1 cellular context compared by ENCODE assay signal in the genomic region with DNA sequence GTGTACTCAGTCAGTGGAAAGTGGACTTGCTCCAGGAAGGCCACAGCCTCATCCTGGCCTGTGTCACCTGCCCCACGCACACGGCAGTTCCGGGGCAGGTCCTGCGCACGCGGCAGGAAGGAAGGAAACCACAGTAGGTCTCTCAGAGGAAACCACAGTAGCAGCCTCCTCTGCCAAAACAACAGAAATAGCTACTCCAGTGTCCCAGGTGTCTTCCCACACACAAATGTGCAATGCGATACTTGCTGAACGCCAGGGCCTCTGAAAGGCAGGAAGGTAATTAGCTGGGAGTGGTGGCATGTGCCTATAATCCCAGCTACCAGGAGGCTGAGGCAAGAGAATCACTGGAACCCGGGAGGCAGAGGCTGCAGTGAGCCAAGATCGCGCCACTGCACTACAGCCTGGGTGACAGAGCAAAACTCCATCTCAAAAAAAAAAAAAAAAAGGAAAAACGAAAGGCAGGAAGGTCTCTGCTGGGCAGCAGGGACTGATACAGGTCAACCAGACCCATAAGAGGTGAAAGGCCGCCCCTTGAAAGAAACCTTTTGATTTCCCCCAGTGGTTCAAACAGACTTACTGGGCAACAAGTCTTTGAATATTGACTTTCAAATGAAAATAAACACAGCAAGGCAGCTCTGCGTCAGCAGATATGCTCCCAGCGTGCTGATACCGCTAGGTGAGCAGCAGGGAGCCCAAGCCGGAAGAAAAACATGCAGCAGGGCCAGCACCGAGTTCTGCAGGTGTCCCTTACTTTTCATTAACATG.
TF ChIP-seq lines count a peak whose summit lies in the region.

No MANE protein-coding gene starts in this region.

TF ChIP-seq in K562, 482 proteins besides CTCF, POLR2A, EP300 and RAD21 (continued from another document):
- TF ChIP-seq ZNF395 (CRISPR knock-in tag; IDR thresholded peaks at IDR 0.05) (no peak), TFAP4 (CRISPR knock-in tag; IDR thresholded peaks at IDR 0.05; ENCODE audit: borderline replicate concordance) (no peak), HOMEZ (CRISPR knock-in tag; IDR thresholded peaks at IDR 0.05) (no peak), FOXJ2 (tag; IDR thresholded peaks at IDR 0.05) (no peak), MED1 (CRISPR knock-in tag; IDR thresholded peaks at IDR 0.05; ENCODE audit: borderline replicate concordance) (no peak), ZBED1 (IDR thresholded peaks at IDR 0.05) (no peak), CREB5 (CRISPR knock-in tag; IDR thresholded peaks at IDR 0.05) (no peak), NR2C2 (CRISPR knock-in tag; IDR thresholded peaks at IDR 0.05) (no peak), NR2C2 (tag; IDR thresholded peaks at IDR 0.05) (no peak), ZNF253 (CRISPR knock-in tag; conservative IDR thresholded peaks at IDR 0.05) (no peak)
- TF ChIP-seq, protein P1, sequence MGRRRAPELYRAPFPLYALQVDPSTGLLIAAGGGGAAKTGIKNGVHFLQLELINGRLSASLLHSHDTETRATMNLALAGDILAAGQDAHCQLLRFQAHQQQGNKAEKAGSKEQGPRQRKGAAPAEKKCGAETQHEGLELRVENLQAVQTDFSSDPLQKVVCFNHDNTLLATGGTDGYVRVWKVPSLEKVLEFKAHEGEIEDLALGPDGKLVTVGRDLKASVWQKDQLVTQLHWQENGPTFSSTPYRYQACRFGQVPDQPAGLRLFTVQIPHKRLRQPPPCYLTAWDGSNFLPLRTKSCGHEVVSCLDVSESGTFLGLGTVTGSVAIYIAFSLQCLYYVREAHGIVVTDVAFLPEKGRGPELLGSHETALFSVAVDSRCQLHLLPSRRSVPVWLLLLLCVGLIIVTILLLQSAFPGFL (CRISPR knock-in tag; IDR thresholded peaks at IDR 0.05): no peak
- TF ChIP-seq, protein P2, sequence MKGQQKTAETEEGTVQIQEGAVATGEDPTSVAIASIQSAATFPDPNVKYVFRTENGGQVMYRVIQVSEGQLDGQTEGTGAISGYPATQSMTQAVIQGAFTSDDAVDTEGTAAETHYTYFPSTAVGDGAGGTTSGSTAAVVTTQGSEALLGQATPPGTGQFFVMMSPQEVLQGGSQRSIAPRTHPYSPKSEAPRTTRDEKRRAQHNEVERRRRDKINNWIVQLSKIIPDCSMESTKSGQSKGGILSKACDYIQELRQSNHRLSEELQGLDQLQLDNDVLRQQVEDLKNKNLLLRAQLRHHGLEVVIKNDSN (CRISPR knock-in tag; IDR thresholded peaks at IDR 0.05): no peak
